In genomic region chr7:100867040-100867795, GRCh38 we compare ENCODE assay signal across 8 cellular contexts. TPM values are rescaled to one million over a fixed set of nuclear protein-coding genes. Genes with fewer than 3 reads are reported as not detected.
DNase-seq lines count a peak whose midpoint lies in the region; ATAC-seq and TF ChIP-seq lines count a peak whose summit lies in the region.

TRIP6 (plus strand) TSS chr7:100867387; CDS start chr7:100867498, 111 bp downstream.

- no peak for TF ChIP-seq CTCF in A673 (conservative IDR thresholded peaks at IDR 0.05; ENCODE audit: low read depth, low read length)
- TF ChIP-seq CTCF in fibroblast of mammary gland (conservative IDR thresholded peaks at IDR 0.05; ENCODE audit: control insufficient read depth, insufficient read depth, low read depth, low read length) = no peak

- peak within 1 kb of the TSS; percentile 72 to 90 (median 81) for H3K4me3 Mint-ChIP-seq in naive B cell

- peaks cover 28% of the 10 kb centered on the region for H3K4me1 ChIP-seq in A673 (ENCODE audit: insufficient read depth, low read length, poor library complexity, severe bottlenecking)

- peak within 1 kb of the TSS; percentile 14 to 90 (median 69) for H3K27ac Mint-ChIP-seq in naive B cell

- peaks cover 26% of the 10 kb centered on the region for H3K36me3 ChIP-seq in A673 (ENCODE audit: insufficient read depth, low read length, poor library complexity, severe bottlenecking)

- peak within 1 kb of the TSS; percentile 96 for H3K27ac ChIP-seq in A673 (ENCODE audit: low read depth, low read length, poor library complexity, severe bottlenecking)

- intact Hi-C loops in A673 (cut with micrococcal nuclease; ENCODE audit: unreplicated experiment) = no loop called here

- H3K27me3 ChIP-seq in A673 (replicated peaks; ENCODE audit: insufficient read depth, low read depth, low read length, poor library complexity) = no peaks in the 10 kb centered on the region

- ATAC-seq in GM19351 (IDR thresholded peaks at IDR 0.05; ENCODE audit: unreplicated experiment) (peak; percentile 62), naive B cell (ENCODE audit: low read depth in 2 of 2) (peak; percentile 45 to 47)

- peaks cover 18 to 31% (median 21%) of the 10 kb centered on the region in 3 donors for H3K4me1 Mint-ChIP-seq in naive B cell

- H3K27me3 Mint-ChIP-seq in naive B cell = no peaks in the 10 kb centered on the region

- POLR2A ChIA-PET in A673 (lab: Charles Lee; ENCODE audit: low non-redundant PET) = no interaction called here

- TSS peak; percentile 81 for BruUV-seq in A673 (replicated peaks; lab: Mats Ljungman, UMichigan)

- no peaks in the 10 kb centered on the region for H3K9me3 ChIP-seq in A673 (ENCODE audit: low read depth, low read length, poor library complexity, severe bottlenecking)

- DNase-seq in A673 (ENCODE audit: low spot score) (peak; percentile 97), NCI-H226 (peak; percentile 97), activated T-helper 1 cell treated with Interleukin-2 at 50 U/mL for 16 hours (ENCODE audit: low read depth) (peak; percentile 18), fibroblast of mammary gland (ENCODE audit: low read depth) (peak; percentile 94), naive B cell (no peak), stromal cell of bone marrow (ENCODE audit: low read depth) (peak; percentile 94), NCI-H1092 (lab: John Stamatoyannopoulos, UW) (no peak)

- H3K36me3 Mint-ChIP-seq in naive B cell = peaks cover 5 to 9% of the 10 kb centered on the region in 2 donors

- CTCF ChIA-PET in A673 (lab: Charles Lee) = no interaction called here

- H3K9me3 Mint-ChIP-seq in naive B cell = no peaks in the 10 kb centered on the region

- peak within 1 kb of the TSS; percentile 82 for H3K4me3 ChIP-seq in A673 (ENCODE audit: low read depth, low read length, poor library complexity, severe bottlenecking)
- peak within 1 kb of the TSS; percentile 88 for H3K4me3 ChIP-seq in fibroblast of mammary gland (ENCODE audit: control insufficient read depth, low read depth, low read length)

RNA-seq across cellular contexts. Expression of gene TRIP6, which starts in this region (rescaled TPM):
- total RNA-seq in A673 (2021) = 114 and 140 TPM in 2 replicates
- 1 to 10 TPM; 2.1 to 5.7 (median 3.4) TPM for polyA plus RNA-seq in naive B cell (ENCODE audit: low read depth in 6 of 6)

Comparison
In these comparisons a context has a peak if more than half of its experiments do, and no peak if none do; other contexts are left out.
1. DNase-seq: peak in A673 (single experiment), NCI-H226 (single experiment), activated T-helper 1 cell treated with Interleukin-2 at 50 U/mL for 16 hours (single experiment), fibroblast of mammary gland (single experiment) and stromal cell of bone marrow (single experiment); none in naive B cell (single experiment) and NCI-H1092 (single experiment).